ENCODE assay signal across 1 cellular context in the genomic region with DNA sequence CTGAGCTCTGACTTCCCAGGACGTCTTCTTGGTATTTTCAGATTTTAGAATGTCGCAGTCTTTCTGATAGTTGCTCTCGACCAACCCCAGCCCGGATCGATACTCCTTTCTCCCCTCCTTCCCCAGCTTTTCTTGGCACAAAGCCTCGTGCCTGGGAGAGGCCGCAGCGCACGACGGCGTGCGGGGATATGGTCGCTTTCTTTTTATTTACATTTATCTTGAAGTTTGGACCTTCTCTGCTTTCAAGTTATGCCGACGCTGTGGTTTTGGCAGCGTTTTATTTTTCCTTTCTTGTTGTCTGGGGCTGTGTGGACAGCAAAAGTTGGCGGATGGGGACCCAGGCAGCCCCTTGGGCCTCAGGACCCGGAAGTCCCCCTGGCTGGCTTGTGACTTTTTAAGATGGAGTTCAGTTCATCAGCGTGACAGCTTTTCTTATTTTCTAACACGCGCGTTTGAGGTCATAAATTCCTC.
A peak's percentile ranks its signal among the peaks of the same experiment; 100 is the strongest.
TF ChIP-seq lines count a peak whose summit lies in the region.

No MANE protein-coding gene starts in this region.

TF ChIP-seq in HepG2, 621 proteins besides CTCF, POLR2A, EP300 and RAD21 (continued from another document and continues in another):
- TF ChIP-seq, protein P1, sequence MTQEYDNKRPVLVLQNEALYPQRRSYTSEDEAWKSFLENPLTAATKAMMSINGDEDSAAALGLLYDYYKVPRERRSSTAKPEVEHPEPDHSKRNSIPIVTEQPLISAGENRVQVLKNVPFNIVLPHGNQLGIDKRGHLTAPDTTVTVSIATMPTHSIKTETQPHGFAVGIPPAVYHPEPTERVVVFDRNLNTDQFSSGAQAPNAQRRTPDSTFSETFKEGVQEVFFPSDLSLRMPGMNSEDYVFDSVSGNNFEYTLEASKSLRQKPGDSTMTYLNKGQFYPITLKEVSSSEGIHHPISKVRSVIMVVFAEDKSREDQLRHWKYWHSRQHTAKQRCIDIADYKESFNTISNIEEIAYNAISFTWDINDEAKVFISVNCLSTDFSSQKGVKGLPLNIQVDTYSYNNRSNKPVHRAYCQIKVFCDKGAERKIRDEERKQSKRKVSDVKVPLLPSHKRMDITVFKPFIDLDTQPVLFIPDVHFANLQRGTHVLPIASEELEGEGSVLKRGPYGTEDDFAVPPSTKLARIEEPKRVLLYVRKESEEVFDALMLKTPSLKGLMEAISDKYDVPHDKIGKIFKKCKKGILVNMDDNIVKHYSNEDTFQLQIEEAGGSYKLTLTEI (CRISPR knock-in tag; conservative IDR thresholded peaks at IDR 0.05), result no peak
- TF ChIP-seq HNF4A (CRISPR knock-in tag; IDR thresholded peaks at IDR 0.05), result peak; percentile 87
- TF ChIP-seq ZNF746 (CRISPR knock-in tag; IDR thresholded peaks at IDR 0.05), result 0 out of 2 replicates have a peak, but pooled peaks have one; percentile 71
- no peak for TF ChIP-seq SMARCE1 (IDR thresholded peaks at IDR 0.05; ENCODE audit: borderline replicate concordance)
- TF ChIP-seq, protein P2, sequence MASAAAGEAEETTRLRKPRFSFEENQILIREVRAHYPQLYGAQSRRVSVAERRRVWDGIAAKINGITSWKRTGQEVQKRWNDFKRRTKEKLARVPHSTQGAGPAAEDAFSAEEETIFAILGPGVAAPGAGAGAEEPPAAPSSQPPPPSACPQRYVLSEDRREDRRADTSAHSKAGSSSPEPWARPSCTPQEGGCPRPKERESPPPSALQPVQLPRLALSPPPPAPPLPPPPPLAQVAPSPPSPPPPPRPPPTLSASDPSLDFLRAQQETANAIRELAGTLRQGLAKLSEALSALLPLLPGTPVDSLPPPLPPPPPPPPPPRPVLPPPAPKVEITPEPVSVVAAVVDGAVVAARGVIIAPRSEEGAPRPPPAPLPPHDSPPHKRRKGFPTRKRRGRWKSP (CRISPR knock-in tag; IDR thresholded peaks at IDR 0.05), result no peak
- TF ChIP-seq, protein P3, sequence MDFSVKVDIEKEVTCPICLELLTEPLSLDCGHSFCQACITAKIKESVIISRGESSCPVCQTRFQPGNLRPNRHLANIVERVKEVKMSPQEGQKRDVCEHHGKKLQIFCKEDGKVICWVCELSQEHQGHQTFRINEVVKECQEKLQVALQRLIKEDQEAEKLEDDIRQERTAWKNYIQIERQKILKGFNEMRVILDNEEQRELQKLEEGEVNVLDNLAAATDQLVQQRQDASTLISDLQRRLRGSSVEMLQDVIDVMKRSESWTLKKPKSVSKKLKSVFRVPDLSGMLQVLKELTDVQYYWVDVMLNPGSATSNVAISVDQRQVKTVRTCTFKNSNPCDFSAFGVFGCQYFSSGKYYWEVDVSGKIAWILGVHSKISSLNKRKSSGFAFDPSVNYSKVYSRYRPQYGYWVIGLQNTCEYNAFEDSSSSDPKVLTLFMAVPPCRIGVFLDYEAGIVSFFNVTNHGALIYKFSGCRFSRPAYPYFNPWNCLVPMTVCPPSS (IDR thresholded peaks at IDR 0.05), result no peak
- TF ChIP-seq ZNF841 (CRISPR knock-in tag; IDR thresholded peaks at IDR 0.05; ENCODE audit: borderline replicate concordance), result no peak
- no peak for TF ChIP-seq DR1 (CRISPR knock-in tag; IDR thresholded peaks at IDR 0.05)
- TF ChIP-seq PREB (CRISPR knock-in tag; IDR thresholded peaks at IDR 0.05), result no peak
- TF ChIP-seq, protein P4, sequence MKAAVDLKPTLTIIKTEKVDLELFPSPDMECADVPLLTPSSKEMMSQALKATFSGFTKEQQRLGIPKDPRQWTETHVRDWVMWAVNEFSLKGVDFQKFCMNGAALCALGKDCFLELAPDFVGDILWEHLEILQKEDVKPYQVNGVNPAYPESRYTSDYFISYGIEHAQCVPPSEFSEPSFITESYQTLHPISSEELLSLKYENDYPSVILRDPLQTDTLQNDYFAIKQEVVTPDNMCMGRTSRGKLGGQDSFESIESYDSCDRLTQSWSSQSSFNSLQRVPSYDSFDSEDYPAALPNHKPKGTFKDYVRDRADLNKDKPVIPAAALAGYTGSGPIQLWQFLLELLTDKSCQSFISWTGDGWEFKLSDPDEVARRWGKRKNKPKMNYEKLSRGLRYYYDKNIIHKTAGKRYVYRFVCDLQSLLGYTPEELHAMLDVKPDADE (CRISPR knock-in tag; IDR thresholded peaks at IDR 0.05), result no peak
- 0 out of 2 replicates have a peak, but pooled peaks have one; percentile 43 for TF ChIP-seq ZNF280D (CRISPR knock-in tag; IDR thresholded peaks at IDR 0.05)
- TF ChIP-seq ZNF772 (CRISPR knock-in tag; IDR thresholded peaks at IDR 0.05), result peak; percentile 39; the same call in 1 of the 2 replicates
- TF ChIP-seq ZNF83 (CRISPR knock-in tag; IDR thresholded peaks at IDR 0.05; ENCODE audit: borderline replicate concordance), result no peak
- TF ChIP-seq ATF5 (CRISPR knock-in tag; IDR thresholded peaks at IDR 0.05; ENCODE audit: low read depth), result no peak
- peak; percentile 53 for TF ChIP-seq RXRB (CRISPR knock-in tag; IDR thresholded peaks at IDR 0.05; ENCODE audit: borderline replicate concordance)
- TF ChIP-seq NR2F2 (IDR thresholded peaks at IDR 0.05; ENCODE audit: borderline replicate concordance, low read depth), result no peak
- TF ChIP-seq RBAK (CRISPR knock-in tag; IDR thresholded peaks at IDR 0.05), result no peak
- no peak for TF ChIP-seq NR3C1 (CRISPR knock-in tag; IDR thresholded peaks at IDR 0.05)
- no peak for TF ChIP-seq ZNF282 (IDR thresholded peaks at IDR 0.05; ENCODE audit: partially characterized antibody)
- TF ChIP-seq, protein P5, sequence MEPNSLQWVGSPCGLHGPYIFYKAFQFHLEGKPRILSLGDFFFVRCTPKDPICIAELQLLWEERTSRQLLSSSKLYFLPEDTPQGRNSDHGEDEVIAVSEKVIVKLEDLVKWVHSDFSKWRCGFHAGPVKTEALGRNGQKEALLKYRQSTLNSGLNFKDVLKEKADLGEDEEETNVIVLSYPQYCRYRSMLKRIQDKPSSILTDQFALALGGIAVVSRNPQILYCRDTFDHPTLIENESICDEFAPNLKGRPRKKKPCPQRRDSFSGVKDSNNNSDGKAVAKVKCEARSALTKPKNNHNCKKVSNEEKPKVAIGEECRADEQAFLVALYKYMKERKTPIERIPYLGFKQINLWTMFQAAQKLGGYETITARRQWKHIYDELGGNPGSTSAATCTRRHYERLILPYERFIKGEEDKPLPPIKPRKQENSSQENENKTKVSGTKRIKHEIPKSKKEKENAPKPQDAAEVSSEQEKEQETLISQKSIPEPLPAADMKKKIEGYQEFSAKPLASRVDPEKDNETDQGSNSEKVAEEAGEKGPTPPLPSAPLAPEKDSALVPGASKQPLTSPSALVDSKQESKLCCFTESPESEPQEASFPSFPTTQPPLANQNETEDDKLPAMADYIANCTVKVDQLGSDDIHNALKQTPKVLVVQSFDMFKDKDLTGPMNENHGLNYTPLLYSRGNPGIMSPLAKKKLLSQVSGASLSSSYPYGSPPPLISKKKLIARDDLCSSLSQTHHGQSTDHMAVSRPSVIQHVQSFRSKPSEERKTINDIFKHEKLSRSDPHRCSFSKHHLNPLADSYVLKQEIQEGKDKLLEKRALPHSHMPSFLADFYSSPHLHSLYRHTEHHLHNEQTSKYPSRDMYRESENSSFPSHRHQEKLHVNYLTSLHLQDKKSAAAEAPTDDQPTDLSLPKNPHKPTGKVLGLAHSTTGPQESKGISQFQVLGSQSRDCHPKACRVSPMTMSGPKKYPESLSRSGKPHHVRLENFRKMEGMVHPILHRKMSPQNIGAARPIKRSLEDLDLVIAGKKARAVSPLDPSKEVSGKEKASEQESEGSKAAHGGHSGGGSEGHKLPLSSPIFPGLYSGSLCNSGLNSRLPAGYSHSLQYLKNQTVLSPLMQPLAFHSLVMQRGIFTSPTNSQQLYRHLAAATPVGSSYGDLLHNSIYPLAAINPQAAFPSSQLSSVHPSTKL (CRISPR knock-in tag; IDR thresholded peaks at IDR 0.05), result peak; percentile 87
- TF ChIP-seq SNRNP70 (IDR thresholded peaks at IDR 0.05; ENCODE audit: low read depth, low read length), result no peak
- no peak for TF ChIP-seq MED13 (CRISPR knock-in tag; IDR thresholded peaks at IDR 0.05)
- TF ChIP-seq NFE2 (CRISPR knock-in tag; IDR thresholded peaks at IDR 0.05), result no peak
- TF ChIP-seq MED8 (CRISPR knock-in tag; IDR thresholded peaks at IDR 0.05; ENCODE audit: insufficient replicate concordance), result no peak
- peak; percentile 54 for TF ChIP-seq RARA (CRISPR knock-in tag; IDR thresholded peaks at IDR 0.05)
- TF ChIP-seq REL (CRISPR knock-in tag; conservative IDR thresholded peaks at IDR 0.05), result no peak
- TF ChIP-seq, protein P6, sequence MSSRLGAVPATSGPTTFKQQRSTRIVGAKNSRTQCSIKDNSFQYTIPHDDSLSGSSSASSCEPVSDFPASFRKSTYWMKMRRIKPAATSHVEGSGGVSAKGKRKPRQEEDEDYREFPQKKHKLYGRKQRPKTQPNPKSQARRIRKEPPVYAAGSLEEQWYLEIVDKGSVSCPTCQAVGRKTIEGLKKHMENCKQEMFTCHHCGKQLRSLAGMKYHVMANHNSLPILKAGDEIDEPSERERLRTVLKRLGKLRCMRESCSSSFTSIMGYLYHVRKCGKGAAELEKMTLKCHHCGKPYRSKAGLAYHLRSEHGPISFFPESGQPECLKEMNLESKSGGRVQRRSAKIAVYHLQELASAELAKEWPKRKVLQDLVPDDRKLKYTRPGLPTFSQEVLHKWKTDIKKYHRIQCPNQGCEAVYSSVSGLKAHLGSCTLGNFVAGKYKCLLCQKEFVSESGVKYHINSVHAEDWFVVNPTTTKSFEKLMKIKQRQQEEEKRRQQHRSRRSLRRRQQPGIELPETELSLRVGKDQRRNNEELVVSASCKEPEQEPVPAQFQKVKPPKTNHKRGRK (CRISPR knock-in tag; IDR thresholded peaks at IDR 0.05), result no peak
- TF ChIP-seq KDM1A (CRISPR knock-in tag; IDR thresholded peaks at IDR 0.05), result no peak
- no peak for TF ChIP-seq GATA4 (IDR thresholded peaks at IDR 0.05; ENCODE audit: borderline replicate concordance, low read depth)
- 0 out of 2 replicates have a peak, but pooled peaks have one; percentile 51 for TF ChIP-seq ZKSCAN8 (CRISPR knock-in tag; IDR thresholded peaks at IDR 0.05; ENCODE audit: borderline replicate concordance)
- TF ChIP-seq, protein P7, sequence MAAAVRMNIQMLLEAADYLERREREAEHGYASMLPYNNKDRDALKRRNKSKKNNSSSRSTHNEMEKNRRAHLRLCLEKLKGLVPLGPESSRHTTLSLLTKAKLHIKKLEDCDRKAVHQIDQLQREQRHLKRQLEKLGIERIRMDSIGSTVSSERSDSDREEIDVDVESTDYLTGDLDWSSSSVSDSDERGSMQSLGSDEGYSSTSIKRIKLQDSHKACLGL (CRISPR knock-in tag; IDR thresholded peaks at IDR 0.05), result 0 out of 2 replicates have a peak, but pooled peaks have one; percentile 13
- no peak for TF ChIP-seq STAT5B (CRISPR knock-in tag; IDR thresholded peaks at IDR 0.05)
- TF ChIP-seq ESRRA (CRISPR knock-in tag; IDR thresholded peaks at IDR 0.05; ENCODE audit: low read depth), result no peak
- no peak; the same call in 1 of the 2 replicates for TF ChIP-seq CSRNP1 (CRISPR knock-in tag; IDR thresholded peaks at IDR 0.05)
- no peak for TF ChIP-seq ZNF790 (CRISPR knock-in tag; IDR thresholded peaks at IDR 0.05; ENCODE audit: borderline replicate concordance)
- TF ChIP-seq NR2F1 (CRISPR knock-in tag; IDR thresholded peaks at IDR 0.05), result no peak
- peak; percentile 68; the same call in 1 of the 2 replicates for TF ChIP-seq TGIF2 (CRISPR knock-in tag; IDR thresholded peaks at IDR 0.05)
- TF ChIP-seq ZNF816 (CRISPR knock-in tag; IDR thresholded peaks at IDR 0.05; ENCODE audit: borderline replicate concordance), result peak; percentile 42; the same call in 1 of the 2 replicates
- TF ChIP-seq ATRX (CRISPR knock-in tag; IDR thresholded peaks at IDR 0.05; ENCODE audit: borderline replicate concordance), result no peak
- no peak; the same call in 1 of the 2 replicates for TF ChIP-seq RBFOX2 (IDR thresholded peaks at IDR 0.05; ENCODE audit: low read depth, low read length)
- TF ChIP-seq ZNF207 (IDR thresholded peaks at IDR 0.05; ENCODE audit: borderline replicate concordance), result no peak
- no peak for TF ChIP-seq ZFP41 (CRISPR knock-in tag; IDR thresholded peaks at IDR 0.05; ENCODE audit: borderline replicate concordance)
- TF ChIP-seq ZSCAN29 (CRISPR knock-in tag; conservative IDR thresholded peaks at IDR 0.05), result no peak
